ENCODE assay signal across 14 cellular contexts in the genomic region with DNA sequence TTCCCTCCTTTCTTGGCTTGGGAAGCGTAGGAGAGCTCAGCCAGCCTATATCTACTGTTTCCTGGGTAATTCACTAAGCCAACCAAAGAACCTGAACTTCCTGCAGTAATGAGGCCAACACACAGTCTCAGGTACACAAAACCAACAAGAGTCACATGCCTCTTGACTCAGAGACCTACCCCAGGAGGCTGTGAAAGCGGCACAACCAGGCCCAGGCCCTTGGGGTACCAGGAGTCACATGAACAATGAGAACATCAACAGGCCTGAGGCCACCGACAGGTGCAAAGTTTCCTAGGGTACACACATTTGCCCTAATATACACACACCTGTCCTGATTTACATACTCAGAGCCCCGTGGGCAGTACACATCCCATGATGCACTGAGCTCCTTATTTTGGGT. TPM values are rescaled to one million over a fixed set of nuclear protein-coding genes. Genes with fewer than 3 reads are reported as not detected.
A peak's percentile ranks its signal among the peaks of the same experiment; 100 is the strongest.
DNase-seq lines count a peak whose midpoint lies in the region; ATAC-seq and TF ChIP-seq lines count a peak whose summit lies in the region.
"Had no signal": no experiment of that assay in that cellular context is flagged by ENCODE, and none has a peak within 500 bp of the region (broad histone marks: within the 10 kb centered on the region; RNA-seq: fewer than 3 reads in every experiment).

No MANE protein-coding gene starts in this region.

- peak; percentile 47 for DNase-seq in activated CD8-positive, alpha-beta memory T cell treated with anti-CD3 and anti-CD28 coated beads, Interleukin-2, amount 50 U/mL, for 48 hours
- no peak for DNase-seq in activated CD8-positive, alpha-beta memory T cell treated with anti-CD3 and anti-CD28 coated beads, Interleukin-2, amount 10 ng/mL, durations not matched to agents 7 days and 5 days
- DNase-seq in NCI-H345 treated with DMSO at 0.1 percent for 48 hours (lab: John Stamatoyannopoulos, UW; ENCODE audit: unreplicated experiment) (peak; percentile 78), Calu3 (no peak), testis (no peak), GF-D8 (lab: John Stamatoyannopoulos, UW) (no peak)
- DNase-seq in effector memory CD8-positive, alpha-beta T cell = no peak
- no peak for DNase-seq in stimulated activated naive B cell treated with anti-CD40 and anti-IgM and Interleukin-4, amounts not matched to agents 10 μg/mL and 1 μg/mL and 100 μg/mL, for 72 hours
- DNase-seq: activated CD4-positive, alpha-beta memory T cell treated with anti-CD3 and anti-CD28 coated beads for 36 hours; activated naive CD4-positive, alpha-beta T cell treated with Interleukin-2 at 50 U/mL for 16 hours; NCI-H1105 had no signal

- H3K36me3 Mint-ChIP-seq in activated CD8-positive, alpha-beta memory T cell treated with anti-CD3 and anti-CD28 coated beads, Interleukin-2, amount 10 ng/mL, durations not matched to agents 7 days and 5 days = no peaks in the 10 kb centered on the region
- H3K36me3 Mint-ChIP-seq in effector memory CD8-positive, alpha-beta T cell (ENCODE audit: insufficient read depth) = no peaks in the 10 kb centered on the region
- no peaks in the 10 kb centered on the region for H3K36me3 Mint-ChIP-seq in stimulated activated naive B cell treated with anti-CD40 and anti-IgM and Interleukin-4, amounts not matched to agents 10 μg/mL and 1 μg/mL and 100 μg/mL, for 72 hours
- H3K36me3 Mint-ChIP-seq in Calu3 (ENCODE audit: insufficient read depth, unreplicated experiment) = no peaks in the 10 kb centered on the region
- H3K36me3 Mint-ChIP-seq: activated CD4-positive, alpha-beta memory T cell treated with anti-CD3 and anti-CD28 coated beads for 36 hours had no signal

- H3K27ac Mint-ChIP-seq in activated CD8-positive, alpha-beta memory T cell treated with anti-CD3 and anti-CD28 coated beads, Interleukin-2, amount 10 ng/mL, durations not matched to agents 7 days and 5 days = no peak overlapping the region
- H3K27ac Mint-ChIP-seq in effector memory CD8-positive, alpha-beta T cell = peak overlapping the region in 1 of 2 donors; percentile 49
- H3K27ac Mint-ChIP-seq in stimulated activated naive B cell treated with anti-CD40 and anti-IgM and Interleukin-4, amounts not matched to agents 10 μg/mL and 1 μg/mL and 100 μg/mL, for 72 hours = no peak overlapping the region
- H3K27ac Mint-ChIP-seq in Calu3 (ENCODE audit: unreplicated experiment) = no peak overlapping the region
- H3K27ac Mint-ChIP-seq: activated CD4-positive, alpha-beta memory T cell treated with anti-CD3 and anti-CD28 coated beads for 36 hours; T-helper 1 cell treated with Interleukin-12 subunit alpha and Interleukin-12 subunit beta and Interleukin-4 antibody, amounts not matched to agents 30 μg/mL and 1 μg/mL, for 36 hours had no signal

- BruUV-seq in Calu3 (replicated peaks; lab: Mats Ljungman, UMichigan) = no TSS peak

- no peaks in the 10 kb centered on the region for H3K36me3 ChIP-seq in testis (ENCODE audit: low read depth, missing control alignments)
- H3K36me3 ChIP-seq: esophagus muscularis mucosa had no signal

- TF ChIP-seq POLR2A in testis (IDR thresholded peaks at IDR 0.05) = no peak

- H3K9me3 Mint-ChIP-seq in activated CD8-positive, alpha-beta memory T cell treated with anti-CD3 and anti-CD28 coated beads, Interleukin-2, amount 10 ng/mL, durations not matched to agents 7 days and 5 days (ENCODE audit: low read depth) = no peaks in the 10 kb centered on the region
- no peaks in the 10 kb centered on the region for H3K9me3 Mint-ChIP-seq in effector memory CD8-positive, alpha-beta T cell
- H3K9me3 Mint-ChIP-seq in stimulated activated naive B cell treated with anti-CD40 and anti-IgM and Interleukin-4, amounts not matched to agents 10 μg/mL and 1 μg/mL and 100 μg/mL, for 72 hours = no peaks in the 10 kb centered on the region
- no peaks in the 10 kb centered on the region for H3K9me3 Mint-ChIP-seq in Calu3 (ENCODE audit: low read depth, unreplicated experiment)
- H3K9me3 Mint-ChIP-seq: activated CD4-positive, alpha-beta memory T cell treated with anti-CD3 and anti-CD28 coated beads for 36 hours; central memory CD8-positive, alpha-beta T cell; T-helper 1 cell treated with Interleukin-12 subunit alpha and Interleukin-12 subunit beta and Interleukin-4 antibody, amounts not matched to agents 30 μg/mL and 1 μg/mL, for 36 hours had no signal

- intact Hi-C loops in Calu3 (cut with micrococcal nuclease; ENCODE audit: unreplicated experiment) = no loop called here
- intact Hi-C loops in testis (cut with DNase I; ENCODE audit: low total_unique reads) = no loop called here

- H3K4me1 Mint-ChIP-seq in activated CD8-positive, alpha-beta memory T cell treated with anti-CD3 and anti-CD28 coated beads, Interleukin-2, amount 10 ng/mL, durations not matched to agents 7 days and 5 days = peaks cover 3% of the 10 kb centered on the region
- H3K4me1 Mint-ChIP-seq in effector memory CD8-positive, alpha-beta T cell (ENCODE audit: low read depth in 2 of 2) = peaks cover 0 to 8% of the 10 kb centered on the region in 2 donors
- peaks cover 20 to 29% of the 10 kb centered on the region in 2 donors for H3K4me1 Mint-ChIP-seq in stimulated activated naive B cell treated with anti-CD40 and anti-IgM and Interleukin-4, amounts not matched to agents 10 μg/mL and 1 μg/mL and 100 μg/mL, for 72 hours
- H3K4me1 Mint-ChIP-seq in Calu3 (ENCODE audit: low read depth, unreplicated experiment) = peaks cover 18% of the 10 kb centered on the region
- H3K4me1 Mint-ChIP-seq: central memory CD8-positive, alpha-beta T cell had no signal

- TF ChIP-seq CTCF in Calu3 (IDR thresholded peaks at IDR 0.05; ENCODE audit: unreplicated experiment) (no peak), testis (IDR thresholded peaks at IDR 0.05) (no peak)

- no peak overlapping the region for H3K27ac ChIP-seq in testis
- H3K27ac ChIP-seq: esophagus muscularis mucosa had no signal

- no peaks in the 10 kb centered on the region for H3K27me3 Mint-ChIP-seq in activated CD8-positive, alpha-beta memory T cell treated with anti-CD3 and anti-CD28 coated beads, Interleukin-2, amount 10 ng/mL, durations not matched to agents 7 days and 5 days
- H3K27me3 Mint-ChIP-seq in effector memory CD8-positive, alpha-beta T cell = no peaks in the 10 kb centered on the region
- no peaks in the 10 kb centered on the region for H3K27me3 Mint-ChIP-seq in stimulated activated naive B cell treated with anti-CD40 and anti-IgM and Interleukin-4, amounts not matched to agents 10 μg/mL and 1 μg/mL and 100 μg/mL, for 72 hours
- H3K27me3 Mint-ChIP-seq in Calu3 (ENCODE audit: unreplicated experiment) = no peaks in the 10 kb centered on the region
- H3K27me3 Mint-ChIP-seq: activated CD4-positive, alpha-beta memory T cell treated with anti-CD3 and anti-CD28 coated beads for 36 hours; central memory CD8-positive, alpha-beta T cell had no signal

- CTCF ChIA-PET in activated CD8-positive, alpha-beta memory T cell treated with anti-CD3 and anti-CD28 coated beads, Interleukin-2, amount 10 ng/mL, durations not matched to agents 7 days and 5 days (lab: Charles Lee) = interaction anchor here (1.0 to 1.9 kb wide), 4 partner anchors 11 to 46 kb away, joined by 3 to 10 read pairs (median 6); a partner anchor contains a TSS
- CTCF ChIA-PET in Calu3 (lab: Charles Lee) = interaction anchor here (1.3 kb wide), 1 partner anchor 13 kb away, joined by 3 read pairs; no protein-coding TSS in a partner anchor

- peaks cover 30% of the 10 kb centered on the region for H3K4me1 ChIP-seq in testis
- H3K4me1 ChIP-seq: esophagus muscularis mucosa had no signal

- no peak overlapping the region for H3K4me3 ChIP-seq in testis
- H3K4me3 ChIP-seq: esophagus muscularis mucosa had no signal

- no peak overlapping the region for H3K4me3 Mint-ChIP-seq in activated CD8-positive, alpha-beta memory T cell treated with anti-CD3 and anti-CD28 coated beads, Interleukin-2, amount 10 ng/mL, durations not matched to agents 7 days and 5 days
- no peak overlapping the region for H3K4me3 Mint-ChIP-seq in effector memory CD8-positive, alpha-beta T cell
- H3K4me3 Mint-ChIP-seq in stimulated activated naive B cell treated with anti-CD40 and anti-IgM and Interleukin-4, amounts not matched to agents 10 μg/mL and 1 μg/mL and 100 μg/mL, for 72 hours = no peak overlapping the region
- H3K4me3 Mint-ChIP-seq in Calu3 (ENCODE audit: low read depth, unreplicated experiment) = no peak overlapping the region
- H3K4me3 Mint-ChIP-seq: activated CD4-positive, alpha-beta memory T cell treated with anti-CD3 and anti-CD28 coated beads for 36 hours; central memory CD8-positive, alpha-beta T cell; T-helper 1 cell treated with Interleukin-12 subunit alpha and Interleukin-12 subunit beta and Interleukin-4 antibody, amounts not matched to agents 30 μg/mL and 1 μg/mL, for 36 hours had no signal

- no peaks in the 10 kb centered on the region for H3K27me3 ChIP-seq in testis
- H3K27me3 ChIP-seq: esophagus muscularis mucosa had no signal

- WGBS in testis, 2 donors = 89 to 90% methylated on average over 3 to 4 of the region's 4 CpGs

- no peaks in the 10 kb centered on the region for H3K9me3 ChIP-seq in testis
- H3K9me3 ChIP-seq: esophagus muscularis mucosa had no signal

- ATAC-seq in activated CD8-positive, alpha-beta memory T cell treated with anti-CD3 and anti-CD28 coated beads, Interleukin-2, amount 10 ng/mL, durations not matched to agents 7 days and 5 days = no peak
- ATAC-seq in effector memory CD8-positive, alpha-beta T cell (replicated peaks) = peak; percentile 92
- ATAC-seq in stimulated activated naive B cell treated with anti-CD40 and anti-IgM and Interleukin-4, amounts not matched to agents 10 μg/mL and 1 μg/mL and 100 μg/mL, for 72 hours (replicated peaks) = peak; percentile 25 to 60

RNA-seq across cellular contexts. Expression of a gene that starts 11.4 kb away (rescaled TPM):
- 10 to 100 TPM; 13.2 to 24.0 TPM for total RNA-seq in activated CD8-positive, alpha-beta memory T cell treated with anti-CD3 and anti-CD28 coated beads, Interleukin-2, amount 10 ng/mL, durations not matched to agents 7 days and 5 days
- total RNA-seq in Calu3 (2022) = 14.5 and 17.4 TPM in 2 replicates
- 10 to 100 TPM; 34.3 to 44.8 TPM for total RNA-seq in testis
- 31.4 TPM for polyA plus RNA-seq in testis (ENCODE audit: insufficient read depth, low read depth, low replicate concordance)

RNA-seq across cellular contexts. Expression of a gene that starts 32.3 kb away (rescaled TPM):
- total RNA-seq in activated CD8-positive, alpha-beta memory T cell treated with anti-CD3 and anti-CD28 coated beads, Interleukin-2, amount 10 ng/mL, durations not matched to agents 7 days and 5 days = 10 to 100 TPM; 31.3 to 38.3 TPM
- total RNA-seq in Calu3 (2022) = 29.7 and 30.0 TPM in 2 replicates
- total RNA-seq in testis = 10 to 100 TPM; 26.7 to 27.1 TPM
- 20.0 TPM for polyA plus RNA-seq in testis (ENCODE audit: insufficient read depth, low read depth, low replicate concordance)

RNA-seq across cellular contexts. Expression of a gene that starts 34.5 kb away (rescaled TPM):
- 10 to 100 TPM; 54.1 to 62.8 TPM for total RNA-seq in activated CD8-positive, alpha-beta memory T cell treated with anti-CD3 and anti-CD28 coated beads, Interleukin-2, amount 10 ng/mL, durations not matched to agents 7 days and 5 days
- 57.1 and 57.3 TPM in 2 replicates for total RNA-seq in Calu3 (2022)
- total RNA-seq in testis = 10 to 100 TPM; 48.3 to 64.5 TPM
- polyA plus RNA-seq in testis (ENCODE audit: insufficient read depth, low read depth, low replicate concordance) = 32.3 TPM

Comparison
In these comparisons a context has a peak if more than half of its experiments do, and no peak if none do; other contexts are left out.
1. DNase-seq: peak in activated CD8-positive, alpha-beta memory T cell treated with anti-CD3 and anti-CD28 coated beads, Interleukin-2, amount 50 U/mL, for 48 hours (single experiment) and NCI-H345 treated with DMSO at 0.1 percent for 48 hours (single experiment); none in activated CD8-positive, alpha-beta memory T cell treated with anti-CD3 and anti-CD28 coated beads, Interleukin-2, amount 10 ng/mL, durations not matched to agents 7 days and 5 days (single experiment), effector memory CD8-positive, alpha-beta T cell (0 of 3), stimulated activated naive B cell treated with anti-CD40 and anti-IgM and Interleukin-4, amounts not matched to agents 10 μg/mL and 1 μg/mL and 100 μg/mL, for 72 hours (single experiment), Calu3 (single experiment), testis (single experiment) and GF-D8 (single experiment).